ENCODE assay signal across 9 cellular contexts in genomic region chr21:43767980-43768867, GRCh38. TPM values are rescaled to one million over a fixed set of nuclear protein-coding genes. Genes with fewer than 3 reads are reported as not detected.
A peak's percentile ranks its signal among the peaks of the same experiment; 100 is the strongest.
DNase-seq lines count a peak whose midpoint lies in the region; ATAC-seq and TF ChIP-seq lines count a peak whose summit lies in the region.
"Had no signal": no experiment of that assay in that cellular context is flagged by ENCODE, and none has a peak within 500 bp of the region (broad histone marks: within the 10 kb centered on the region; RNA-seq: fewer than 3 reads in every experiment).

No MANE protein-coding gene starts in this region.

- ATAC-seq in omental fat pad (ENCODE audit: low FRiP score) (peak; percentile 82), GM18517 (IDR thresholded peaks at IDR 0.05; ENCODE audit: unreplicated experiment) (no peak), GM21737 (IDR thresholded peaks at IDR 0.05; ENCODE audit: unreplicated experiment) (no peak), GM19328 (IDR thresholded peaks at IDR 0.05; ENCODE audit: unreplicated experiment) (no peak)

- no peak for TF ChIP-seq CTCF in omental fat pad (IDR thresholded peaks at IDR 0.05)

- DNase-seq in EH (ENCODE audit: low read depth) (peak; percentile 72), RKO (ENCODE audit: low spot score) (peak; percentile 32), fibroblast of peridontal ligament (ENCODE audit: extremely low read depth) (peak; percentile 65), omental fat pad (ENCODE audit: low spot score) (peak; percentile 68)
- DNase-seq in stimulated activated CD4-positive, alpha-beta T cell treated with anti-CD3 and anti-CD28 coated beads, Interleukin-2, amount 100 ng/mL, for 48 hours = no peak
- DNase-seq: naive B cell had no signal

RNA-seq across cellular contexts. Expression of gene CSTB, which starts 7.9 kb away (rescaled TPM):
- 10 to 100 TPM in 3 of 4 donors, 1 to 10 TPM in 1; 8.0 to 27.9 (median 17.7) TPM for total RNA-seq in omental fat pad

RNA-seq across cellular contexts. Expression of gene RRP1, which starts 21.2 kb away (rescaled TPM):
- 10 to 100 TPM; 22.0 to 66.8 (median 25.4) TPM for total RNA-seq in omental fat pad

RNA-seq across cellular contexts. Expression of gene PDXK, which starts 49.3 kb away (rescaled TPM):
- total RNA-seq in omental fat pad = 100 to 1,000 TPM in 2 of 4 donors, 10 to 100 TPM in 2; 58.8 to 111 (median 93.5) TPM

Comparison
In these comparisons a context has a peak if more than half of its experiments do, and no peak if none do; other contexts are left out.
1. DNase-seq: peak in EH (single experiment), RKO (single experiment), fibroblast of peridontal ligament (single experiment) and omental fat pad (single experiment); none in stimulated activated CD4-positive, alpha-beta T cell treated with anti-CD3 and anti-CD28 coated beads, Interleukin-2, amount 100 ng/mL, for 48 hours (0 of 2).